Comparison of ENCODE assay signal across 23 cellular contexts in the genomic region with DNA sequence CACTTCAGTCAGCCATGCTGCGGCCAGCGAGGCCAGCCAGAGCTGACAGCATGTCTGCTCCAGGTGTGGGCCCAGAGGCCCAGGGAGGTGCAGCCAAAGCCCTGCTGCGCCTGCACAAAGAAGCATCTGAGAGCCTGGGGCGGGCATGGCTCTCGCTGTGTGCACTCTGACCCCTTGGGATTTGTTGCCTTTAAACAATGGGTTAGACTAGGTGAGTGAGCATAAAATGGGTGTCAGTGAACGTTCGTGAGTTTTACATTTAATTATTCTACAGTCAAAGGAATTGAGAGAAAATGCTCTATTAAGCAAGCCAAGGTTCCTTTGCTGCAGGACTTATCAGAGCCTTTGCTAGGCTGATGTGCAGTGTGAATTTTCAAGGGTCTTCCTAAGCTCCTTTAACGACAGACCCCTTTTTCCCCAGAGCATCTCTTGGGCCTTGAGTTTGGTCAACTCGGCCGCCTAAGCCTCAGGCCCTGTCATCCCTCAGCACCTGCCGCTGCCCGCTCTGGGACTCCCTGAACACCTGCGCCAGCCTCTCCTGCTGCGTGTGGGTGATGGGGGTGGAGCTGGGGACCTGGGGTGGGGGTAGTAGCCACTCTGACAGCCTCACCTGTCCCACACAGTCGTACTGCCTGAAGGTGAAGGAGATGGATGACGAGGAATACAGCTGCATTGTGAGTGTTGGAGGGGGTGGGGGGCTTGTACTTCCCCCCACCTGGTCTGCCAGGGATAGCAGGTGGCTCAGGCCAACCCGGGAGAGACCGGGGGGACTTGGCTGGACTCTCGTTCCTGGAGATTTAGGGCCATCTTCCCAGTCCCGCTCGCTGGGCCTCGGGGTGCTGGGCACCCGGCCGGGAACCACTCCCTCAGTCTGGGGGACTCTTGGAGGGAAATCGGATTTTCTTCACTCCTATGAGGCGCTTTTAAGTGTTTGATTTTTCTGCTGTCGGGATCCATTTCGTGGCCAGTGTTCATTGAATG. TPM values are rescaled to one million over a fixed set of nuclear protein-coding genes. Genes with fewer than 3 reads are reported as not detected.
"Had no signal": no experiment of that assay in that cellular context is flagged by ENCODE, and none has a peak within 500 bp of the region (broad histone marks: within the 10 kb centered on the region; RNA-seq: fewer than 3 reads in every experiment).

No MANE protein-coding gene starts in this region.

- H3K36me3 Mint-ChIP-seq: activated naive CD8-positive, alpha-beta T cell treated with anti-CD3 and anti-CD28 coated beads, Interleukin-2, amount 10 ng/mL, durations not matched to agents 7 days and 5 days; natural killer cell treated with Interleukin-12 subunit alpha and Interleukin-12 subunit beta and Interleukin-15 and Interleukin-18, amount 100 ng/mL, for 72 hours had no signal

- H3K4me3 ChIP-seq: esophagus muscularis mucosa, left ventricle myocardium inferior, mucosa of descending colon, psoas muscle, smooth muscle cell, suprapubic skin, tibial nerve had no signal

- H3K9ac ChIP-seq: parathyroid adenoma had no signal

- H3K27ac ChIP-seq: esophagus muscularis mucosa, left ventricle myocardium inferior, neutrophil, parathyroid adenoma, psoas muscle, suprapubic skin had no signal

- H3K9me3 Mint-ChIP-seq: activated naive CD8-positive, alpha-beta T cell treated with anti-CD3 and anti-CD28 coated beads, Interleukin-2, amount 10 ng/mL, durations not matched to agents 7 days and 5 days; activated T-cell treated with anti-CD3 and anti-CD28 coated beads, Interleukin-2, amount 50 U/mL, for 72 hours; natural killer cell treated with Interleukin-12 subunit alpha and Interleukin-12 subunit beta and Interleukin-15 and Interleukin-18, amount 100 ng/mL, for 72 hours; stimulated activated naive B cell treated with anti-CD40 and anti-IgM and Interleukin-4, amounts not matched to agents 10 μg/mL and 1 μg/mL and 100 μg/mL, for 72 hours had no signal

- H3K27me3 ChIP-seq: esophagus muscularis mucosa, neutrophil, suprapubic skin, tibial nerve had no signal

- H3K4me1 Mint-ChIP-seq: activated CD4-positive, alpha-beta T cell treated with anti-CD3 and anti-CD28 coated beads for 36 hours; activated naive CD8-positive, alpha-beta T cell treated with anti-CD3 and anti-CD28 coated beads, Interleukin-2, amount 10 ng/mL, durations not matched to agents 7 days and 5 days; stimulated activated naive B cell treated with anti-CD40 and anti-IgM and Interleukin-4, amounts not matched to agents 10 μg/mL and 1 μg/mL and 100 μg/mL, for 72 hours had no signal

- H3K27ac Mint-ChIP-seq: activated CD4-positive, alpha-beta T cell treated with anti-CD3 and anti-CD28 coated beads for 36 hours; activated naive CD8-positive, alpha-beta T cell treated with anti-CD3 and anti-CD28 coated beads, Interleukin-2, amount 10 ng/mL, durations not matched to agents 7 days and 5 days; activated T-cell treated with anti-CD3 and anti-CD28 coated beads, Interleukin-2, amount 50 U/mL, for 72 hours; natural killer cell treated with Interleukin-12 subunit alpha and Interleukin-12 subunit beta and Interleukin-15 and Interleukin-18, amount 100 ng/mL, for 72 hours; stimulated activated naive B cell treated with anti-CD40 and anti-IgM and Interleukin-4, amounts not matched to agents 10 μg/mL and 1 μg/mL and 100 μg/mL, for 72 hours had no signal

- H3K4me1 ChIP-seq: parathyroid adenoma, suprapubic skin had no signal

- H3K27me3 Mint-ChIP-seq: activated CD4-positive, alpha-beta T cell treated with anti-CD3 and anti-CD28 coated beads for 36 hours; activated naive CD8-positive, alpha-beta T cell treated with anti-CD3 and anti-CD28 coated beads, Interleukin-2, amount 10 ng/mL, durations not matched to agents 7 days and 5 days; natural killer cell treated with Interleukin-12 subunit alpha and Interleukin-12 subunit beta and Interleukin-15 and Interleukin-18, amount 100 ng/mL, for 72 hours; stimulated activated naive B cell treated with anti-CD40 and anti-IgM and Interleukin-4, amounts not matched to agents 10 μg/mL and 1 μg/mL and 100 μg/mL, for 72 hours had no signal

- H3K4me3 Mint-ChIP-seq: activated CD4-positive, alpha-beta T cell treated with anti-CD3 and anti-CD28 coated beads for 36 hours; activated naive CD8-positive, alpha-beta T cell treated with anti-CD3 and anti-CD28 coated beads, Interleukin-2, amount 10 ng/mL, durations not matched to agents 7 days and 5 days; activated T-cell treated with anti-CD3 and anti-CD28 coated beads, Interleukin-2, amount 50 U/mL, for 72 hours; natural killer cell treated with Interleukin-12 subunit alpha and Interleukin-12 subunit beta and Interleukin-15 and Interleukin-18, amount 100 ng/mL, for 72 hours; stimulated activated naive B cell treated with anti-CD40 and anti-IgM and Interleukin-4, amounts not matched to agents 10 μg/mL and 1 μg/mL and 100 μg/mL, for 72 hours had no signal

- H2AFZ ChIP-seq: parathyroid adenoma had no signal

- H3K9me3 ChIP-seq: esophagus muscularis mucosa, left ventricle myocardium inferior, mucosa of descending colon, neutrophil, psoas muscle, suprapubic skin, tibial nerve had no signal

- DNase-seq: activated CD4-positive, alpha-beta T cell treated with anti-CD3 and anti-CD28 coated beads for 36 hours; activated CD4-positive, CD25-positive, alpha-beta regulatory T cell; activated effector memory CD4-positive, alpha-beta T cell treated with Interleukin-2 at 50 U/mL for 16 hours; activated naive CD4-positive, alpha-beta T cell treated with Interleukin-2 at 50 U/mL for 16 hours; activated naive CD8-positive, alpha-beta T cell treated with anti-CD3 and anti-CD28 coated beads, Interleukin-2, amount 10 ng/mL, durations not matched to agents 7 days and 5 days; activated T-cell treated with anti-CD3 and anti-CD28 coated beads for 4 hours; activated T-cell treated with anti-CD3 and anti-CD28 coated beads, Interleukin-2, amount 50 U/mL, for 72 hours; foreskin melanocyte; left ventricle myocardium inferior; stimulated activated CD4-positive, alpha-beta T cell treated with anti-CD3 and anti-CD28 coated beads, Interleukin-2, amount 100 ng/mL, for 24 hours; stimulated activated naive B cell treated with anti-CD40 and anti-IgM and Interleukin-4, amounts not matched to agents 10 μg/mL and 1 μg/mL and 100 μg/mL, for 72 hours had no signal

- H3K4me2 ChIP-seq: smooth muscle cell had no signal

- ATAC-seq: activated CD4-positive, alpha-beta T cell treated with anti-CD3 and anti-CD28 coated beads for 36 hours; activated T-cell treated with anti-CD3 and anti-CD28 coated beads, Interleukin-2, amount 50 U/mL, for 72 hours; mucosa of descending colon; natural killer cell treated with Interleukin-12 subunit alpha and Interleukin-12 subunit beta and Interleukin-15 and Interleukin-18, amount 100 ng/mL, for 72 hours; psoas muscle; stimulated activated naive B cell treated with anti-CD40 and anti-IgM and Interleukin-4, amounts not matched to agents 10 μg/mL and 1 μg/mL and 100 μg/mL, for 72 hours had no signal

RNA-seq across cellular contexts. Expression of gene SLC16A8, which starts 10.5 kb away (rescaled TPM):
- total RNA-seq: activated CD4-positive, alpha-beta T cell treated with anti-CD3 and anti-CD28 coated beads for 36 hours; activated naive CD8-positive, alpha-beta T cell treated with anti-CD3 and anti-CD28 coated beads, Interleukin-2, amount 10 ng/mL, durations not matched to agents 7 days and 5 days; activated T-cell treated with anti-CD3 and anti-CD28 coated beads, Interleukin-2, amount 50 U/mL, for 72 hours; glomerular endothelial cell; left ventricle myocardium inferior; mesenteric fat pad; mucosa of descending colon; smooth muscle cell; suprapubic skin; T-helper 1 cell treated with Interleukin-12 subunit alpha and Interleukin-12 subunit beta and Interleukin-4 antibody, amounts not matched to agents 30 ng/mL and 1 ng/mL, for 36 hours had no signal
